In genomic region chr19:49593233-49594113, GRCh38 we compare ENCODE assay signal across 8 cellular contexts. TPM values are rescaled to one million over a fixed set of nuclear protein-coding genes. Genes with fewer than 3 reads are reported as not detected.
DNase-seq lines count a peak whose midpoint lies in the region; ATAC-seq, FAIRE-seq and TF ChIP-seq lines count a peak whose summit lies in the region.

No MANE protein-coding gene starts in this region.

- H3K36me3 Mint-ChIP-seq in HFFc6 (ENCODE audit: low read depth) (peaks cover 12% of the 10 kb centered on the region; the same call in 1 of the 2 replicates), activated B cell treated with CpG ODN at 0.5 μM for 24 hours (ENCODE audit: low read depth) (peaks cover 27% of the 10 kb centered on the region), immature natural killer cell (peaks cover 0 to 5% (median 3%) of the 10 kb centered on the region in 3 donors)

- no peaks in the 10 kb centered on the region for H3K27me3 ChIP-seq in small intestine (ENCODE audit: control insufficient read depth in 2 of 2, insufficient read depth in 2 of 2, low read length in 2 of 2)

- peak overlapping the region; percentile 79 to 81 for H3K27ac ChIP-seq in small intestine (ENCODE audit: low read depth in 1 of 2, low read length in 1 of 2)

- peak; percentile 84 for DNase-seq in GDM1 (lab: John Stamatoyannopoulos, UW)
- peak; percentile 85 for DNase-seq in HFFc6
- peak; percentile 10 for DNase-seq in NCI-H2107 treated with DMSO at 0.1 percent for 48 hours (lab: John Stamatoyannopoulos, UW; ENCODE audit: unreplicated experiment)
- peak; percentile 79 for DNase-seq in activated B cell treated with CpG ODN at 0.5 μM for 24 hours
- DNase-seq in cardiac fibroblast (ENCODE audit: low read depth in 2 of 2) = peak; percentile 93 to 94
- peak; percentile 84 to 88 (median 86) for DNase-seq in immature natural killer cell
- DNase-seq in small intestine = peak; percentile 95

- peaks cover 0 to 8% of the 10 kb centered on the region in 2 donors for H3K4me1 ChIP-seq in small intestine (ENCODE audit: control insufficient read depth in 2 of 2, insufficient read depth in 1 of 2, low read depth in 1 of 2, low read length in 1 of 2)

- CTCF ChIA-PET in activated B cell treated with CpG ODN at 0.5 μM for 24 hours (lab: Charles Lee) = interaction anchor here (0.8 kb wide), 1 partner anchor 47 kb away, joined by 3 read pairs; the partner anchor contains the start of gene RRAS

- no peak for FAIRE-seq in small intestine (lab: Jason Lieb, UNC)

- peak; percentile 49 for ATAC-seq in activated B cell treated with CpG ODN at 0.5 μM for 24 hours (ENCODE audit: low read depth)
- ATAC-seq in HG02938 (IDR thresholded peaks at IDR 0.05; ENCODE audit: unreplicated experiment) = no peak

- H3K27me3 Mint-ChIP-seq in HFFc6 (ENCODE audit: insufficient read depth) = peaks cover 2% of the 10 kb centered on the region; the same call in 1 of the 2 replicates
- no peaks in the 10 kb centered on the region for H3K27me3 Mint-ChIP-seq in activated B cell treated with CpG ODN at 0.5 μM for 24 hours
- H3K27me3 Mint-ChIP-seq in immature natural killer cell (ENCODE audit: low read depth in 3 of 3) = peaks cover 8 to 14% (median 10%) of the 10 kb centered on the region in 3 donors

- H3K36me3 ChIP-seq in small intestine (ENCODE audit: control insufficient read depth in 2 of 2, insufficient read depth in 2 of 2, low read length in 2 of 2) = peaks cover 0 to 12% of the 10 kb centered on the region in 2 donors

- H3K4me1 Mint-ChIP-seq in HFFc6 (ENCODE audit: low read depth) (peaks cover 20% of the 10 kb centered on the region), activated B cell treated with CpG ODN at 0.5 μM for 24 hours (peaks cover 34% of the 10 kb centered on the region), immature natural killer cell (peaks cover 29 to 32% of the 10 kb centered on the region in 2 donors)

- peak overlapping the region; percentile 80 to 82 for H3K4me3 ChIP-seq in cardiac fibroblast (replicated peaks in 1 of 2; ENCODE audit: low read depth in 2 of 2, low read length in 2 of 2)
- peak overlapping the region; percentile 25 to 69 for H3K4me3 ChIP-seq in small intestine (ENCODE audit: low read depth in 1 of 2, low read length in 2 of 2)

- TF ChIP-seq CTCF in HFFc6 (IDR thresholded peaks at IDR 0.05) (no peak), activated B cell treated with CpG ODN at 0.5 μM for 24 hours (IDR thresholded peaks at IDR 0.05) (no peak), cardiac fibroblast (IDR thresholded peaks at IDR 0.05; ENCODE audit: low read depth, low read length) (no peak)

- intact Hi-C loops in activated B cell treated with CpG ODN at 0.5 μM for 24 hours (cut with micrococcal nuclease) = loop anchor here (5.0 kb wide), 4 partner anchors 96 to 956 kb away; partner anchors contain the start of genes AKT1S1, DBP, RPS11 and TBC1D17

- POLR2A ChIA-PET in activated B cell treated with CpG ODN at 0.5 μM for 24 hours (lab: Charles Lee) = interaction anchor here (0.5 to 6.5 kb wide), 18 partner anchors 14 to 576 kb away, joined by 3 to 106 read pairs (median 4); partner anchors contain the start of genes ATF5, NOSIP, NUP62 and PRMT1

- H3K4me3 Mint-ChIP-seq in HFFc6 (peak overlapping the region; percentile 90), activated B cell treated with CpG ODN at 0.5 μM for 24 hours (peak overlapping the region; percentile 85), immature natural killer cell (peak overlapping the region; percentile 78 to 95 (median 82))

- H3K27ac Mint-ChIP-seq in HFFc6 = peak overlapping the region; percentile 70
- peak overlapping the region; percentile 87 for H3K27ac Mint-ChIP-seq in activated B cell treated with CpG ODN at 0.5 μM for 24 hours
- peak overlapping the region; percentile 82 to 97 (median 90) for H3K27ac Mint-ChIP-seq in immature natural killer cell

- WGBS in small intestine, 3 donors = 4 to 7% (median 5%) methylated on average over 24 to 27 of the region's 27 CpGs

- H3K9me3 Mint-ChIP-seq in HFFc6 (no peaks in the 10 kb centered on the region), activated B cell treated with CpG ODN at 0.5 μM for 24 hours (no peaks in the 10 kb centered on the region), immature natural killer cell (no peaks in the 10 kb centered on the region)

- no peaks in the 10 kb centered on the region for H3K9me3 ChIP-seq in small intestine (ENCODE audit: control insufficient read depth, low read depth)

RNA-seq across cellular contexts. Expression of gene PRR12, which starts 2.5 kb away (rescaled TPM):
- total RNA-seq in HFFc6 (2021; fragmentation: NEBNext Ultra II Directional; extraction: Animal tissue kit (Norgen Biotek cat#: 25700)) = 10 to 100 TPM; 23.3 to 26.2 (median 24.3) TPM
- total RNA-seq in activated B cell treated with CpG ODN at 0.5 μM for 24 hours = 37.1 and 42.1 TPM in 2 replicates
- polyA plus RNA-seq in immature natural killer cell (1 to 10 TPM in 2 of 3 donors, under 1 TPM in 1; 0.21 to 4.0 (median 2.0) TPM), small intestine (10 to 100 TPM in 1 of 3 donors, 1 to 10 TPM in 2; 2.4 to 11.4 (median 4.5) TPM)

RNA-seq across cellular contexts. Expression of gene PRRG2, which starts 12.4 kb away (rescaled TPM):
- under 1 TPM; 0.33 to 0.69 (median 0.42) TPM for total RNA-seq in HFFc6 (2021; fragmentation: NEBNext Ultra II Directional; extraction: Animal tissue kit (Norgen Biotek cat#: 25700))
- total RNA-seq in activated B cell treated with CpG ODN at 0.5 μM for 24 hours = 1.8 and 2.2 TPM in 2 replicates
- polyA plus RNA-seq in immature natural killer cell = under 1 TPM in 1 of 3 donors, not detected in 2; 0.78 TPM
- 10 to 100 TPM; 14.2 to 23.7 (median 21.3) TPM for polyA plus RNA-seq in small intestine

RNA-seq across cellular contexts. Expression of gene NOSIP, which starts 13.1 kb away (rescaled TPM):
- total RNA-seq in HFFc6 (2021; fragmentation: NEBNext Ultra II Directional; extraction: Animal tissue kit (Norgen Biotek cat#: 25700)) = 10 to 100 TPM; 66.0 to 79.7 (median 72.4) TPM
- 49.9 and 54.8 TPM in 2 replicates for total RNA-seq in activated B cell treated with CpG ODN at 0.5 μM for 24 hours
- polyA plus RNA-seq in immature natural killer cell = 100 to 1,000 TPM; 196 to 251 (median 239) TPM
- polyA plus RNA-seq in small intestine = 100 to 1,000 TPM; 102 to 181 (median 167) TPM

RNA-seq across cellular contexts. Expression of gene RRAS, which starts 46.5 kb away (rescaled TPM):
- total RNA-seq in HFFc6 (2021; fragmentation: NEBNext Ultra II Directional; extraction: Animal tissue kit (Norgen Biotek cat#: 25700)) = 100 to 1,000 TPM; 130 to 162 (median 133) TPM
- total RNA-seq in activated B cell treated with CpG ODN at 0.5 μM for 24 hours = 4.8 and 5.1 TPM in 2 replicates
- 10 to 100 TPM in 2 of 3 donors, 1 to 10 TPM in 1; 9.0 to 17.3 (median 13.5) TPM for polyA plus RNA-seq in immature natural killer cell
- 100 to 1,000 TPM in 2 of 3 donors, 10 to 100 TPM in 1; 66.4 to 105 (median 105) TPM for polyA plus RNA-seq in small intestine

RNA-seq across cellular contexts. Expression of gene SCAF1, which starts 48.5 kb away (rescaled TPM):
- 100 to 1,000 TPM; 112 to 134 (median 121) TPM for total RNA-seq in HFFc6 (2021; fragmentation: NEBNext Ultra II Directional; extraction: Animal tissue kit (Norgen Biotek cat#: 25700))
- total RNA-seq in activated B cell treated with CpG ODN at 0.5 μM for 24 hours = 58.7 and 61.0 TPM in 2 replicates
- polyA plus RNA-seq in immature natural killer cell (1 to 10 TPM in 1 of 3 donors, under 1 TPM in 1, not detected in 1; 0.87 to 2.6 TPM), small intestine (10 to 100 TPM; 10.5 to 21.4 (median 18.1) TPM)

Comparison
In these comparisons a context has a peak if more than half of its experiments do, and no peak if none do; other contexts are left out.
1. DNase-seq: peak in every context shown above with its lines; median percentile 95 in small intestine; 94 in cardiac fibroblast; 86 in immature natural killer cell; 85 in HFFc6; 84 in GDM1; 79 in activated B cell treated with CpG ODN at 0.5 μM for 24 hours; 10 in NCI-H2107 treated with DMSO at 0.1 percent for 48 hours.